In the genomic region with DNA sequence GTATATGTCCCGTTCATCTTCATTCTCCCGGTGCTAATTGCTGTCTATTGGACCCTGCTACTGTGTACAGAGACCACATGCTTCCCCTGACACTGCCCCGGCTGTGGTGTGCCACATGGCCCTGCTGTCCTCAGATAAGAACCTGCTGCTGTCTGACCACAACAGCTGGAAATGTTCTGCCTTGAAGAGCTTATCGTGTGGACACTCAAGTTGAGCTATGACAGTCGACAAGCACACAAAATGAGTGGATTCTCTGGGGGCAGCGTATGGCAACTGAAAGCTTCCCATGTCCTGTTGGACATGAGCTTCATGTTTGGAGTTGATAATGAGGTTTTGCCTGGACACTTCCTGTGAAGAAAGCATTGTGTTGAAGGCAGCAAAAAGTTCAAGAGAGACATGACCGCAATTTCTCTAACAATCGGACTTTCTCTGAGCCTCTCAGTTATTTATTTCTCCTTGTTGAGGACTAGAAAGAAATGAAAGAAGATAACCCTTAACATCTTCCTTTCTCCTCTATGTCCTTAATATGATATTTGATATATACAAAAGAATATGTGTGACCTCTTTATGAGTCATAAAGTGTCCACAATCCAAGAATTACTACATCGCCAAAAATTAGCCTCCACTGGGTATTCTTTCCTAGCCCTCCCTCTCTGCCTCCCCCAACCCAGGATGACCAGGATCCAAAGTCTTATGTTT, we compare ENCODE assay signal across 17 cellular contexts.
DNase-seq lines count a peak whose midpoint lies in the region; ATAC-seq and TF ChIP-seq lines count a peak whose summit lies in the region.
"Had no signal": no experiment of that assay in that cellular context is flagged by ENCODE, and none has a peak within 500 bp of the region (broad histone marks: within the 10 kb centered on the region; RNA-seq: fewer than 3 reads in every experiment).

No MANE protein-coding gene starts in this region.

- H3K4me3 ChIP-seq in GM12865 (ENCODE audit: low read depth, low read length) (no peak overlapping the region), fibroblast of the aortic adventitia (ENCODE audit: low read depth, low read length) (no peak overlapping the region), neuronal stem cell (ENCODE audit: low read length in 2 of 2) (no peak overlapping the region), uterus (no peak overlapping the region)
- H3K4me3 ChIP-seq: SJSA1 had no signal

- H3K14ac ChIP-seq in neuronal stem cell (ENCODE audit: low read length) = no peak overlapping the region

- H3K36me3 Mint-ChIP-seq in activated T-helper 1 cell treated with anti-CD3 and anti-CD28 coated beads, Interleukin-12 subunit alpha, Interleukin-12 subunit beta, Interleukin-2, Interleukin-4 antibody, amounts not matched to agents 30 ng/mL and 10 ng/mL and 1 ng/mL, durations not matched to agents 14 hours and 24 hours and 36 hours (ENCODE audit: low read depth) = no peaks in the 10 kb centered on the region
- H3K36me3 Mint-ChIP-seq: CD4-positive, CD25-positive, alpha-beta regulatory T cell had no signal

- no peak for ATAC-seq in GM21367 (IDR thresholded peaks at IDR 0.05; ENCODE audit: unreplicated experiment)

- no peak overlapping the region for H2AFZ ChIP-seq in neuronal stem cell (ENCODE audit: low read length)

- H4K91ac ChIP-seq in neuronal stem cell (ENCODE audit: low read depth, low read length, poor library complexity) = no peak overlapping the region

- no peak overlapping the region for H3K4me2 ChIP-seq in neuronal stem cell (ENCODE audit: insufficient read depth, low read length, poor library complexity, severe bottlenecking)

- H3K9ac ChIP-seq in neuronal stem cell (ENCODE audit: low read depth, low read length, poor library complexity) = no peak overlapping the region

- no peak overlapping the region for H3K23ac ChIP-seq in neuronal stem cell (ENCODE audit: low read depth, low read length, poor library complexity)

- DNase-seq in GM12865 (ENCODE audit: low read depth) (peak; percentile 1), SK-N-DZ (ENCODE audit: low spot score) (peak; percentile 4), fibroblast of the aortic adventitia (ENCODE audit: low read depth) (peak; percentile 56), neuronal stem cell (ENCODE audit: low spot score) (no peak), uterus (no peak), NCI-H1694 treated with DMSO at 0.1 percent for 48 hours (lab: John Stamatoyannopoulos, UW) (no peak)
- no peak for DNase-seq in activated T-helper 1 cell treated with anti-CD3 and anti-CD28 coated beads, Interleukin-12 subunit alpha, Interleukin-12 subunit beta, Interleukin-2, Interleukin-4 antibody, amounts not matched to agents 30 ng/mL and 10 ng/mL and 1 ng/mL, durations not matched to agents 14 hours and 24 hours and 36 hours (ENCODE audit: low spot score)
- DNase-seq: activated T-cell treated with anti-CD3 and anti-CD28 coated beads for 4 hours; amygdala; CD4-positive, CD25-positive, alpha-beta regulatory T cell; effector memory CD4-positive, alpha-beta T cell; hippocampal formation; NCI-H1048; NCI-H69 had no signal

- H3K9me3 ChIP-seq in neuronal stem cell (replicated peaks in 1 of 2; ENCODE audit: control insufficient read depth in 2 of 2, insufficient read depth in 1 of 2, low read depth in 1 of 2, low read length in 2 of 2) (no peaks in the 10 kb centered on the region), uterus (no peaks in the 10 kb centered on the region)
- H3K9me3 ChIP-seq: SJSA1 had no signal

- no peak overlapping the region for H2AK5ac ChIP-seq in neuronal stem cell (ENCODE audit: low read depth, low read length)

- no peak for TF ChIP-seq POLR2A in uterus (IDR thresholded peaks at IDR 0.05)

- no peak overlapping the region for H2BK5ac ChIP-seq in neuronal stem cell (ENCODE audit: low read length)

- H3K36me3 ChIP-seq in neuronal stem cell (replicated peaks in 1 of 2; ENCODE audit: control insufficient read depth in 2 of 2, insufficient read depth in 2 of 2, low read length in 2 of 2) = no peaks in the 10 kb centered on the region
- no peaks in the 10 kb centered on the region for H3K36me3 ChIP-seq in uterus
- H3K36me3 ChIP-seq: SJSA1 had no signal

- H2BK15ac ChIP-seq in neuronal stem cell (ENCODE audit: low read length) = no peak overlapping the region

- peaks cover 9% of the 10 kb centered on the region for H3K27me3 Mint-ChIP-seq in activated T-helper 1 cell treated with anti-CD3 and anti-CD28 coated beads, Interleukin-12 subunit alpha, Interleukin-12 subunit beta, Interleukin-2, Interleukin-4 antibody, amounts not matched to agents 30 ng/mL and 10 ng/mL and 1 ng/mL, durations not matched to agents 14 hours and 24 hours and 36 hours (ENCODE audit: insufficient read depth)
- H3K27me3 Mint-ChIP-seq: CD4-positive, CD25-positive, alpha-beta regulatory T cell; progenitor cell of endocrine pancreas had no signal

- TF ChIP-seq CTCF in GM12865 (IDR thresholded peaks at IDR 0.05; ENCODE audit: insufficient read depth, low read depth, low read length, missing control alignments) (no peak), fibroblast of the aortic adventitia (IDR thresholded peaks at IDR 0.05; ENCODE audit: insufficient read depth, low read length) (no peak), uterus (IDR thresholded peaks at IDR 0.05) (no peak)

- H2BK120ac ChIP-seq in neuronal stem cell (ENCODE audit: low read depth, low read length) = no peak overlapping the region

- no peak overlapping the region for H3K4ac ChIP-seq in neuronal stem cell (ENCODE audit: low read length)

- H3K9me3 Mint-ChIP-seq in activated T-helper 1 cell treated with anti-CD3 and anti-CD28 coated beads, Interleukin-12 subunit alpha, Interleukin-12 subunit beta, Interleukin-2, Interleukin-4 antibody, amounts not matched to agents 30 ng/mL and 10 ng/mL and 1 ng/mL, durations not matched to agents 14 hours and 24 hours and 36 hours = no peaks in the 10 kb centered on the region

- H2BK12ac ChIP-seq in neuronal stem cell (ENCODE audit: low read length) = no peak overlapping the region

- intact Hi-C loops in uterus (cut with DNase I; ENCODE audit: low total_unique reads) = no loop called here
- intact Hi-C loops in activated T-helper 1 cell treated with anti-CD3 and anti-CD28 coated beads, Interleukin-12 subunit alpha, Interleukin-12 subunit beta, Interleukin-2, Interleukin-4 antibody, amounts not matched to agents 30 ng/mL and 10 ng/mL and 1 ng/mL, durations not matched to agents 14 hours and 24 hours and 36 hours (cut with micrococcal nuclease) = no loop called here

- H3K79me1 ChIP-seq in neuronal stem cell (ENCODE audit: low read depth, low read length) = no peaks in the 10 kb centered on the region

- H3K4me1 Mint-ChIP-seq in activated T-helper 1 cell treated with anti-CD3 and anti-CD28 coated beads, Interleukin-12 subunit alpha, Interleukin-12 subunit beta, Interleukin-2, Interleukin-4 antibody, amounts not matched to agents 30 ng/mL and 10 ng/mL and 1 ng/mL, durations not matched to agents 14 hours and 24 hours and 36 hours (ENCODE audit: low read depth) = no peaks in the 10 kb centered on the region

- H4K8ac ChIP-seq in neuronal stem cell (ENCODE audit: low read depth, low read length) = no peak overlapping the region

- peaks cover 0 to 3% of the 10 kb centered on the region in 2 donors for H3K4me1 ChIP-seq in neuronal stem cell (ENCODE audit: control insufficient read depth in 2 of 2, insufficient read depth in 1 of 2, low read depth in 1 of 2, low read length in 2 of 2)
- no peaks in the 10 kb centered on the region for H3K4me1 ChIP-seq in uterus

- H3K18ac ChIP-seq in neuronal stem cell (ENCODE audit: low read length) = peak overlapping the region; percentile 41

- no peaks in the 10 kb centered on the region for H3K27me3 ChIP-seq in neuronal stem cell (ENCODE audit: control insufficient read depth in 3 of 3, insufficient read depth in 3 of 3, low read depth in 1 of 3, low read length in 3 of 3)
- no peaks in the 10 kb centered on the region for H3K27me3 ChIP-seq in uterus
- H3K27me3 ChIP-seq: SJSA1 had no signal

- no peak overlapping the region for H3K27ac Mint-ChIP-seq in activated T-helper 1 cell treated with anti-CD3 and anti-CD28 coated beads, Interleukin-12 subunit alpha, Interleukin-12 subunit beta, Interleukin-2, Interleukin-4 antibody, amounts not matched to agents 30 ng/mL and 10 ng/mL and 1 ng/mL, durations not matched to agents 14 hours and 24 hours and 36 hours
- H3K27ac Mint-ChIP-seq: CD4-positive, CD25-positive, alpha-beta regulatory T cell; progenitor cell of endocrine pancreas had no signal

- H3K4me3 Mint-ChIP-seq in activated T-helper 1 cell treated with anti-CD3 and anti-CD28 coated beads, Interleukin-12 subunit alpha, Interleukin-12 subunit beta, Interleukin-2, Interleukin-4 antibody, amounts not matched to agents 30 ng/mL and 10 ng/mL and 1 ng/mL, durations not matched to agents 14 hours and 24 hours and 36 hours = no peak overlapping the region
- H3K4me3 Mint-ChIP-seq: CD4-positive, CD25-positive, alpha-beta regulatory T cell had no signal

- H3K27ac ChIP-seq in neuronal stem cell (replicated peaks; ENCODE audit: low read length) = no peak overlapping the region
- no peak overlapping the region for H3K27ac ChIP-seq in uterus
- H3K27ac ChIP-seq: SJSA1 had no signal

- WGBS in neuronal stem cell (ENCODE audit: extremely low coverage in 2 of 2, insufficient read length in 2 of 2, insufficient replicate concordance in 1 of 2), 2 donors = no CpG with 5 or more reads among the region's 9 CpGs

Comparison
In these comparisons a context has a peak if more than half of its experiments do, and no peak if none do; other contexts are left out.
1. DNase-seq: peak in GM12865 (single experiment), SK-N-DZ (single experiment) and fibroblast of the aortic adventitia (single experiment); none in neuronal stem cell (single experiment), uterus (0 of 2), activated T-helper 1 cell treated with anti-CD3 and anti-CD28 coated beads, Interleukin-12 subunit alpha, Interleukin-12 subunit beta, Interleukin-2, Interleukin-4 antibody, amounts not matched to agents 30 ng/mL and 10 ng/mL and 1 ng/mL, durations not matched to agents 14 hours and 24 hours and 36 hours (single experiment) and NCI-H1694 treated with DMSO at 0.1 percent for 48 hours (single experiment).